ENCODE assay signal across 8 cellular contexts in the genomic region with DNA sequence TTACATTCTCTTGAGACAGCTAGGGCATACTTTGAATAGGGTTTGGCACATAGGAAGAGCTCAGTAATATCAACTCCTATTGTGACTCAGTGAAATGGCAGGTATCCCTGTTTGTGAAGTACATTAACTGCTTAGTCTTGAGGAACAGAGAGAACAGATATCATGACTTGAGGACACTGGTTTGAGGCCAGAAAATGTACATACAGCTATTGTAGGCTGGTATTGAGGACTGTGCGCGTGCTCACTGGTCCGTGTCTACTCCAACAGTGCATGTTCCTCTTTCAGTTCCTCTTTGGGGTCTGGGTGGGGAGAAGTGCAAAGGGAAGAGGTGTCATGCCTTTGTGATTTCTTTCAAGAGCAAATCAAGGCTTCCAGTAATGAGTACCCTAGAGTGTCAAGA. TPM values are rescaled to one million over a fixed set of nuclear protein-coding genes. Genes with fewer than 3 reads are reported as not detected.
A peak's percentile ranks its signal among the peaks of the same experiment; 100 is the strongest.
DNase-seq lines count a peak whose midpoint lies in the region; ATAC-seq and TF ChIP-seq lines count a peak whose summit lies in the region.

No MANE protein-coding gene starts in this region.

- POLR2A ChIA-PET in activated CD4-positive, alpha-beta T cell treated with anti-CD3 and anti-CD28 coated beads, Interleukin-2, amount 10 ng/mL, durations not matched to agents 7 days and 5 days (lab: Charles Lee): no interaction called here

- no peaks in the 10 kb centered on the region for H3K36me3 Mint-ChIP-seq in activated T-helper 1 cell treated with anti-CD3 and anti-CD28 coated beads, Interleukin-12 subunit alpha, Interleukin-12 subunit beta, Interleukin-2, Interleukin-4 antibody, amounts not matched to agents 30 ng/mL and 10 ng/mL and 1 ng/mL, durations not matched to agents 14 hours and 24 hours and 36 hours (ENCODE audit: low read depth)
- no peaks in the 10 kb centered on the region for H3K36me3 Mint-ChIP-seq in activated CD4-positive, alpha-beta T cell treated with anti-CD3 and anti-CD28 coated beads, Interleukin-2, amount 10 ng/mL, durations not matched to agents 7 days and 5 days (ENCODE audit: low read depth)

- peaks cover 2% of the 10 kb centered on the region for H3K27me3 Mint-ChIP-seq in activated T-helper 1 cell treated with anti-CD3 and anti-CD28 coated beads, Interleukin-12 subunit alpha, Interleukin-12 subunit beta, Interleukin-2, Interleukin-4 antibody, amounts not matched to agents 30 ng/mL and 10 ng/mL and 1 ng/mL, durations not matched to agents 14 hours and 24 hours and 36 hours (ENCODE audit: insufficient read depth)
- peaks cover 4% of the 10 kb centered on the region for H3K27me3 Mint-ChIP-seq in activated CD4-positive, alpha-beta T cell treated with anti-CD3 and anti-CD28 coated beads, Interleukin-2, amount 10 ng/mL, durations not matched to agents 7 days and 5 days

- H3K4me1 Mint-ChIP-seq in activated T-helper 1 cell treated with anti-CD3 and anti-CD28 coated beads, Interleukin-12 subunit alpha, Interleukin-12 subunit beta, Interleukin-2, Interleukin-4 antibody, amounts not matched to agents 30 ng/mL and 10 ng/mL and 1 ng/mL, durations not matched to agents 14 hours and 24 hours and 36 hours (ENCODE audit: low read depth): no peaks in the 10 kb centered on the region
- no peaks in the 10 kb centered on the region for H3K4me1 Mint-ChIP-seq in activated CD4-positive, alpha-beta T cell treated with anti-CD3 and anti-CD28 coated beads, Interleukin-2, amount 10 ng/mL, durations not matched to agents 7 days and 5 days

- no peak for TF ChIP-seq CTCF in foreskin fibroblast (IDR thresholded peaks at IDR 0.05; ENCODE audit: low read depth, low read length)

- H3K9me3 Mint-ChIP-seq in activated T-helper 1 cell treated with anti-CD3 and anti-CD28 coated beads, Interleukin-12 subunit alpha, Interleukin-12 subunit beta, Interleukin-2, Interleukin-4 antibody, amounts not matched to agents 30 ng/mL and 10 ng/mL and 1 ng/mL, durations not matched to agents 14 hours and 24 hours and 36 hours: no peaks in the 10 kb centered on the region
- no peaks in the 10 kb centered on the region for H3K9me3 Mint-ChIP-seq in activated CD4-positive, alpha-beta T cell treated with anti-CD3 and anti-CD28 coated beads, Interleukin-2, amount 10 ng/mL, durations not matched to agents 7 days and 5 days

- intact Hi-C loops in activated T-helper 1 cell treated with anti-CD3 and anti-CD28 coated beads, Interleukin-12 subunit alpha, Interleukin-12 subunit beta, Interleukin-2, Interleukin-4 antibody, amounts not matched to agents 30 ng/mL and 10 ng/mL and 1 ng/mL, durations not matched to agents 14 hours and 24 hours and 36 hours (cut with micrococcal nuclease): no loop called here

- CTCF ChIA-PET in activated CD4-positive, alpha-beta T cell treated with anti-CD3 and anti-CD28 coated beads, Interleukin-2, amount 10 ng/mL, durations not matched to agents 7 days and 5 days (lab: Charles Lee): no interaction called here

- H3K4me3 Mint-ChIP-seq in activated T-helper 1 cell treated with anti-CD3 and anti-CD28 coated beads, Interleukin-12 subunit alpha, Interleukin-12 subunit beta, Interleukin-2, Interleukin-4 antibody, amounts not matched to agents 30 ng/mL and 10 ng/mL and 1 ng/mL, durations not matched to agents 14 hours and 24 hours and 36 hours: no peak overlapping the region
- no peak overlapping the region for H3K4me3 Mint-ChIP-seq in activated CD4-positive, alpha-beta T cell treated with anti-CD3 and anti-CD28 coated beads, Interleukin-2, amount 10 ng/mL, durations not matched to agents 7 days and 5 days

- peak; percentile 94 for DNase-seq in CD1c-positive myeloid dendritic cell (ENCODE audit: extremely low spot score)
- DNase-seq in foreskin fibroblast: peak; percentile 4 to 16
- DNase-seq in activated T-helper 1 cell treated with anti-CD3 and anti-CD28 coated beads, Interleukin-12 subunit alpha, Interleukin-12 subunit beta, Interleukin-2, Interleukin-4 antibody, amounts not matched to agents 30 ng/mL and 10 ng/mL and 1 ng/mL, durations not matched to agents 14 hours and 24 hours and 36 hours (ENCODE audit: low spot score): no peak
- no peak for DNase-seq in activated CD4-positive, alpha-beta T cell treated with anti-CD3 and anti-CD28 coated beads, Interleukin-2, amount 10 ng/mL, durations not matched to agents 7 days and 5 days
- no peak for DNase-seq in NCI-H510A treated with DMSO at 0.1 percent for 48 hours (lab: John Stamatoyannopoulos, UW)
- DNase-seq in NCI-H748 treated with DMSO at 0.1 percent for 48 hours (lab: John Stamatoyannopoulos, UW): no peak

- ATAC-seq in GM21367 (IDR thresholded peaks at IDR 0.05; ENCODE audit: unreplicated experiment) (peak; percentile 88), HG03521 (IDR thresholded peaks at IDR 0.05; ENCODE audit: unreplicated experiment) (peak; percentile 88)

- H3K27ac Mint-ChIP-seq in activated T-helper 1 cell treated with anti-CD3 and anti-CD28 coated beads, Interleukin-12 subunit alpha, Interleukin-12 subunit beta, Interleukin-2, Interleukin-4 antibody, amounts not matched to agents 30 ng/mL and 10 ng/mL and 1 ng/mL, durations not matched to agents 14 hours and 24 hours and 36 hours: no peak overlapping the region
- H3K27ac Mint-ChIP-seq in activated CD4-positive, alpha-beta T cell treated with anti-CD3 and anti-CD28 coated beads, Interleukin-2, amount 10 ng/mL, durations not matched to agents 7 days and 5 days: no peak overlapping the region

- no peak overlapping the region for H3K4me3 ChIP-seq in foreskin fibroblast (ENCODE audit: low read depth in 1 of 2, low read length in 2 of 2)

RNA-seq across cellular contexts. Expression of a gene that starts 34.6 kb away (rescaled TPM):
- 0.29 TPM in 1 of 2 replicates, not detected in the other for total RNA-seq in activated T-helper 1 cell treated with anti-CD3 and anti-CD28 coated beads, Interleukin-12 subunit alpha, Interleukin-12 subunit beta, Interleukin-2, Interleukin-4 antibody, amounts not matched to agents 30 ng/mL and 10 ng/mL and 1 ng/mL, durations not matched to agents 14 hours and 24 hours and 36 hours
- under 1 TPM in 1 of 2 experiments, not detected in 1; 0.04 TPM for total RNA-seq in activated CD4-positive, alpha-beta T cell treated with anti-CD3 and anti-CD28 coated beads, Interleukin-2, amount 10 ng/mL, durations not matched to agents 7 days and 5 days

Comparison
In these comparisons a context has a peak if more than half of its experiments do, and no peak if none do; other contexts are left out.
1. DNase-seq: peak in CD1c-positive myeloid dendritic cell (single experiment) and foreskin fibroblast (2 of 2); none in activated T-helper 1 cell treated with anti-CD3 and anti-CD28 coated beads, Interleukin-12 subunit alpha, Interleukin-12 subunit beta, Interleukin-2, Interleukin-4 antibody, amounts not matched to agents 30 ng/mL and 10 ng/mL and 1 ng/mL, durations not matched to agents 14 hours and 24 hours and 36 hours (single experiment), activated CD4-positive, alpha-beta T cell treated with anti-CD3 and anti-CD28 coated beads, Interleukin-2, amount 10 ng/mL, durations not matched to agents 7 days and 5 days (single experiment), NCI-H510A treated with DMSO at 0.1 percent for 48 hours (single experiment) and NCI-H748 treated with DMSO at 0.1 percent for 48 hours (single experiment).